1 cellular context compared by ENCODE assay signal in genomic region chr5:141634162-141634561, GRCh38.
TF ChIP-seq lines count a peak whose summit lies in the region.

No MANE protein-coding gene starts in this region.

TF ChIP-seq in SK-N-SH, 30 proteins besides CTCF, POLR2A, EP300 and RAD21 (continued from another document):
- TF ChIP-seq, protein P1, sequence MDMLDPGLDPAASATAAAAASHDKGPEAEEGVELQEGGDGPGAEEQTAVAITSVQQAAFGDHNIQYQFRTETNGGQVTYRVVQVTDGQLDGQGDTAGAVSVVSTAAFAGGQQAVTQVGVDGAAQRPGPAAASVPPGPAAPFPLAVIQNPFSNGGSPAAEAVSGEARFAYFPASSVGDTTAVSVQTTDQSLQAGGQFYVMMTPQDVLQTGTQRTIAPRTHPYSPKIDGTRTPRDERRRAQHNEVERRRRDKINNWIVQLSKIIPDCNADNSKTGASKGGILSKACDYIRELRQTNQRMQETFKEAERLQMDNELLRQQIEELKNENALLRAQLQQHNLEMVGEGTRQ (IDR thresholded peaks at IDR 0.05; ENCODE audit: borderline replicate concordance, low read depth, low read length), result no peak
- TF ChIP-seq TEAD4 (IDR thresholded peaks at IDR 0.05; ENCODE audit: borderline replicate concordance, insufficient read depth), result no peak
- no peak for TF ChIP-seq TAF1 (IDR thresholded peaks at IDR 0.05; ENCODE audit: borderline replicate concordance, low read depth, low read length)
TF ChIP-seq in SK-N-SH: peak in this region for 0.
